18 cellular contexts compared by ENCODE assay signal in genomic region chrX:152461471-152461870, GRCh38. TPM values are rescaled to one million over a fixed set of nuclear protein-coding genes. Genes with fewer than 3 reads are reported as not detected.
"Had no signal": no experiment of that assay in that cellular context is flagged by ENCODE, and none has a peak within 500 bp of the region (broad histone marks: within the 10 kb centered on the region; RNA-seq: fewer than 3 reads in every experiment).

No MANE protein-coding gene starts in this region.

RNA-seq across cellular contexts. Expression of gene GABRA3, which starts 10.4 kb away (rescaled TPM):
- total RNA-seq: activated naive CD4-positive, alpha-beta T cell treated with anti-CD3 and anti-CD28 coated beads for 36 hours; activated naive CD4-positive, alpha-beta T cell treated with anti-CD3 and anti-CD28 coated beads, Interleukin-2, amount 50 U/mL, for 72 hours; activated naive CD8-positive, alpha-beta T cell treated with anti-CD3 and anti-CD28 coated beads for 36 hours; activated naive CD8-positive, alpha-beta T cell treated with anti-CD3 and anti-CD28 coated beads, Interleukin-2, amount 10 ng/mL, durations not matched to agents 7 days and 5 days; activated T-cell treated with anti-CD3 and anti-CD28 coated beads, Interleukin-2, amount 50 U/mL, for 4 hours; activated T-helper 1 cell treated with anti-CD3 and anti-CD28 coated beads, Interleukin-12 subunit alpha, Interleukin-12 subunit beta, Interleukin-2, Interleukin-4 antibody, amounts not matched to agents 30 ng/mL and 10 ng/mL and 1 ng/mL, durations not matched to agents 14 hours and 24 hours and 36 hours; activated T-helper 17 cell treated with anti-CD3 and anti-CD28 coated beads, Interleukin-2, amount 50 U/mL, for 72 hours; activated T-helper 2 cell treated with anti-CD3 and anti-CD28 coated beads, Interferon-gamma antibody, Interleukin-2, Interleukin-4, amounts not matched to agents 10 μg/mL and 5 μg/mL and 100 μg/mL, durations not matched to agents 14 hours and 24 hours and 36 hours; adrenal gland; aorta; ascending aorta; body of pancreas; breast epithelium; bronchial epithelial cell; cardiac muscle cell; cardiac septum; chondrocyte had no signal
- polyA plus RNA-seq: adipose tissue, adrenal gland, aorta, cardiac muscle cell had no signal
